Comparison of ENCODE assay signal across 25 cellular contexts in genomic region chr16:89280546-89281188, GRCh38.
A peak's percentile ranks its signal among the peaks of the same experiment; 100 is the strongest.
DNase-seq lines count a peak whose midpoint lies in the region; ATAC-seq, FAIRE-seq and TF ChIP-seq lines count a peak whose summit lies in the region.
"Had no signal": no experiment of that assay in that cellular context is flagged by ENCODE, and none has a peak within 500 bp of the region (broad histone marks: within the 10 kb centered on the region; RNA-seq: fewer than 3 reads in every experiment).

No MANE protein-coding gene starts in this region.

- intact Hi-C loops in left ventricle myocardium superior (cut with micrococcal nuclease): no loop called here
- intact Hi-C loops in heart left ventricle (cut with DNase I): no loop called here

- no peaks in the 10 kb centered on the region for H3K9me3 Mint-ChIP-seq in effector memory CD8-positive, alpha-beta T cell

- no peaks in the 10 kb centered on the region for H3K9me3 ChIP-seq in heart left ventricle

- DNase-seq in left ventricle myocardium superior (peak; percentile 28), heart left ventricle (no peak), urothelium cell line (ENCODE audit: low spot score) (no peak), RKO (ENCODE audit: low spot score) (no peak), GM13976 (ENCODE audit: low spot score) (no peak)
- DNase-seq in effector memory CD8-positive, alpha-beta T cell: no peak
- DNase-seq: C1 segment of cervical spinal cord, DMS 273 treated with DMSO at 0.1 percent for 48 hours, DMS79, EL, GDM1, KBM-7, MV-4-11, NCI-H1105 treated with DMSO at 0.1 percent for 48 hours, NCI-H1694, NCI-H2081, NCI-H2227 treated with DMSO at 0.1 percent for 48 hours, NCI-H526 treated with DMSO at 0.1 percent for 48 hours, SHP77 treated with DMSO at 0.1 percent for 48 hours had no signal

- H3K4me1 Mint-ChIP-seq in effector memory CD8-positive, alpha-beta T cell (ENCODE audit: low read depth in 2 of 2): no peaks in the 10 kb centered on the region

- H3K36me3 Mint-ChIP-seq in effector memory CD8-positive, alpha-beta T cell (ENCODE audit: insufficient read depth): peaks cover 42% of the 10 kb centered on the region

- TF ChIP-seq POLR2A in heart left ventricle (IDR thresholded peaks at IDR 0.05) (no peak), GM19193 (IDR thresholded peaks at IDR 0.05; ENCODE audit: extremely low read depth, insufficient read depth, insufficient read length) (peak; percentile 10)

- peak overlapping the region; percentile 25 to 39 for H3K27ac Mint-ChIP-seq in effector memory CD8-positive, alpha-beta T cell

- H3K4me3 Mint-ChIP-seq in effector memory CD8-positive, alpha-beta T cell: no peak overlapping the region
- H3K4me3 Mint-ChIP-seq: CD4-positive, alpha-beta memory T cell had no signal

- H3K4me1 ChIP-seq in heart left ventricle: peaks cover 0 to 5% (median 0%) of the 10 kb centered on the region in 12 donors

- peak; percentile 5 for FAIRE-seq in urothelium cell line (lab: Jason Lieb, UNC)
- FAIRE-seq: A204.1, GM12878, GM19239 had no signal

- ATAC-seq in left ventricle myocardium superior (no peak), heart left ventricle (no peak)
- no peak for ATAC-seq in effector memory CD8-positive, alpha-beta T cell (replicated peaks)
- ATAC-seq: GM12878 had no signal

- no peak overlapping the region for H3K4me3 ChIP-seq in heart left ventricle
- H3K4me3 ChIP-seq: GM12878 had no signal

- no peaks in the 10 kb centered on the region for H3K27me3 ChIP-seq in heart left ventricle

- H3K27me3 Mint-ChIP-seq in effector memory CD8-positive, alpha-beta T cell: no peaks in the 10 kb centered on the region
- H3K27me3 Mint-ChIP-seq: CD4-positive, alpha-beta memory T cell had no signal

- TF ChIP-seq CTCF in heart left ventricle (IDR thresholded peaks at IDR 0.05): no peak
- TF ChIP-seq CTCF in GM13976 (IDR thresholded peaks at IDR 0.05; ENCODE audit: borderline replicate concordance, control extremely low read depth, extremely low read depth, insufficient read depth, missing control alignments): no peak

- in situ Hi-C loops in GM13976 (cut with MboI; ENCODE audit: low sequenced_read_pairs, unreplicated experiment): no loop called here

- WGBS in heart left ventricle, 4 donors: 93 to 95% (median 94%) methylated on average over 34 to 44 of the region's 44 CpGs

- peaks cover 2 to 90% (median 73%) of the 10 kb centered on the region in 9 donors for H3K36me3 ChIP-seq in heart left ventricle

- no peak overlapping the region for H3K27ac ChIP-seq in heart left ventricle
- H3K27ac ChIP-seq: RWPE1 had no signal
